In genomic region chr4:30714408-30715031, GRCh38 we compare ENCODE assay signal across 9 cellular contexts. TPM values are rescaled to one million over a fixed set of nuclear protein-coding genes. Genes with fewer than 3 reads are reported as not detected.
DNase-seq lines count a peak whose midpoint lies in the region; ATAC-seq and TF ChIP-seq lines count a peak whose summit lies in the region.
"Had no signal": no experiment of that assay in that cellular context is flagged by ENCODE, and none has a peak within 500 bp of the region (broad histone marks: within the 10 kb centered on the region; RNA-seq: fewer than 3 reads in every experiment).

No MANE protein-coding gene starts in this region.

- H3K9me3 Mint-ChIP-seq in osteocyte (ENCODE audit: unreplicated experiment) = peaks cover 9% of the 10 kb centered on the region
- H3K9me3 Mint-ChIP-seq in CD8-positive, alpha-beta memory T cell = peaks cover 8 to 30% (median 19%) of the 10 kb centered on the region in 5 donors

- peak in 4 of 6 experiments; percentile 44 to 74 (median 64) for TF ChIP-seq CTCF in Peyer's patch (IDR thresholded peaks at IDR 0.05)
- TF ChIP-seq CTCF in esophagus muscularis mucosa (IDR thresholded peaks at IDR 0.05) = peak; percentile 63 to 83 (median 64)
- TF ChIP-seq CTCF in osteocyte (IDR thresholded peaks at IDR 0.05) = peak; percentile 80

- peaks cover 5% of the 10 kb centered on the region for H3K36me3 Mint-ChIP-seq in osteocyte (ENCODE audit: unreplicated experiment)
- H3K36me3 Mint-ChIP-seq in CD8-positive, alpha-beta memory T cell = no peaks in the 10 kb centered on the region

- no peak overlapping the region for H3K4me3 Mint-ChIP-seq in osteocyte (ENCODE audit: unreplicated experiment)
- H3K4me3 Mint-ChIP-seq in CD8-positive, alpha-beta memory T cell = no peak overlapping the region
- H3K4me3 Mint-ChIP-seq: memory B cell had no signal

- DNase-seq in EH (ENCODE audit: low read depth) (peak; percentile 54), Peyer's patch (peak in 1 of 3 donors; percentile 66), esophagus muscularis mucosa (ENCODE audit: extremely low spot score) (no peak), osteocyte (ENCODE audit: extremely low spot score, unreplicated experiment) (no peak)
- no peak for DNase-seq in CD8-positive, alpha-beta memory T cell

- H3K4me1 ChIP-seq in Peyer's patch = peaks cover 0 to 30% (median 0%) of the 10 kb centered on the region in 4 donors
- peaks cover 11 to 24% (median 20%) of the 10 kb centered on the region in 4 donors for H3K4me1 ChIP-seq in esophagus muscularis mucosa
- no peaks in the 10 kb centered on the region for H3K4me1 ChIP-seq in CD8-positive, alpha-beta memory T cell (ENCODE audit: insufficient read depth, low read length)

- TF ChIP-seq POLR2A in Peyer's patch (IDR thresholded peaks at IDR 0.05) (no peak), esophagus muscularis mucosa (IDR thresholded peaks at IDR 0.05; ENCODE audit: low read depth) (no peak)

- WGBS in esophagus muscularis mucosa = 33% methylated on average over 6 of the region's 6 CpGs

- TF ChIP-seq EP300 in esophagus muscularis mucosa (IDR thresholded peaks at IDR 0.05) = no peak

- no peaks in the 10 kb centered on the region for H3K9me3 ChIP-seq in Peyer's patch
- H3K9me3 ChIP-seq in esophagus muscularis mucosa = peaks cover 0 to 9% (median 6%) of the 10 kb centered on the region in 4 donors
- no peaks in the 10 kb centered on the region for H3K9me3 ChIP-seq in CD8-positive, alpha-beta memory T cell (ENCODE audit: low read length)

- H3K4me1 Mint-ChIP-seq in osteocyte (ENCODE audit: unreplicated experiment) = peaks cover 15% of the 10 kb centered on the region
- peaks cover 18 to 21% (median 21%) of the 10 kb centered on the region in 3 donors for H3K4me1 Mint-ChIP-seq in CD8-positive, alpha-beta memory T cell

- intact Hi-C loops in esophagus muscularis mucosa (cut with DNase I) = loop anchor here (5.0 to 10.0 kb wide), 2 partner anchors 330 to 388 kb away; no protein-coding TSS in a partner anchor

- no peak overlapping the region for H3K27ac Mint-ChIP-seq in osteocyte (ENCODE audit: unreplicated experiment)
- H3K27ac Mint-ChIP-seq in CD8-positive, alpha-beta memory T cell = no peak overlapping the region
- H3K27ac Mint-ChIP-seq: memory B cell had no signal

- POLR2A ChIA-PET in CD8-positive, alpha-beta memory T cell (lab: Charles Lee) = no interaction called here

- no peaks in the 10 kb centered on the region for H3K27me3 Mint-ChIP-seq in osteocyte (ENCODE audit: unreplicated experiment)
- H3K27me3 Mint-ChIP-seq in CD8-positive, alpha-beta memory T cell = peaks cover 17 to 27% of the 10 kb centered on the region in 2 donors

- ATAC-seq in HG02798 (IDR thresholded peaks at IDR 0.05; ENCODE audit: poor library complexity, unreplicated experiment) (peak; percentile 66), GM19397 (IDR thresholded peaks at IDR 0.05; ENCODE audit: unreplicated experiment) (no peak), HG02970 (IDR thresholded peaks at IDR 0.05; ENCODE audit: low FRiP score, unreplicated experiment) (no peak)

- H3K27ac ChIP-seq in Peyer's patch (no peak overlapping the region), esophagus muscularis mucosa (replicated peaks in 1 of 4) (no peak overlapping the region)
- H3K27ac ChIP-seq in CD8-positive, alpha-beta memory T cell (ENCODE audit: low read depth, low read length) = no peak overlapping the region

- H3K36me3 ChIP-seq in Peyer's patch = no peaks in the 10 kb centered on the region
- no peaks in the 10 kb centered on the region for H3K36me3 ChIP-seq in esophagus muscularis mucosa
- no peaks in the 10 kb centered on the region for H3K36me3 ChIP-seq in CD8-positive, alpha-beta memory T cell (ENCODE audit: insufficient read depth, low read length)

- no peaks in the 10 kb centered on the region for H3K27me3 ChIP-seq in Peyer's patch
- H3K27me3 ChIP-seq in esophagus muscularis mucosa = peaks cover 0 to 3% (median 0%) of the 10 kb centered on the region in 4 donors
- peaks cover 6% of the 10 kb centered on the region for H3K27me3 ChIP-seq in CD8-positive, alpha-beta memory T cell (ENCODE audit: insufficient read depth, low read length, poor library complexity, severe bottlenecking)

- CTCF ChIA-PET in CD8-positive, alpha-beta memory T cell (lab: Charles Lee) = no interaction called here

- no peak overlapping the region for H3K4me3 ChIP-seq in Peyer's patch
- H3K4me3 ChIP-seq in esophagus muscularis mucosa = no peak overlapping the region
- H3K4me3 ChIP-seq in CD8-positive, alpha-beta memory T cell (ENCODE audit: low read length) = no peak overlapping the region

RNA-seq across cellular contexts. Expression of gene PCDH7, which starts 5.6 kb away (rescaled TPM):
- total RNA-seq in Peyer's patch (10 to 100 TPM in 1 of 4 donors, 1 to 10 TPM in 3; 4.9 to 42.1 (median 7.6) TPM), esophagus muscularis mucosa (100 to 1,000 TPM; 221 to 356 (median 299) TPM), osteocyte (139 and 147 TPM in 2 replicates)
- total RNA-seq in CD8-positive, alpha-beta memory T cell = not detected
- polyA plus RNA-seq in CD8-positive, alpha-beta memory T cell = not detected

Comparison
In these comparisons a context has a peak if more than half of its experiments do, and no peak if none do; other contexts are left out.
1. RNA of gene PCDH7, which starts 5.6 kb away (total RNA-seq): 221 to 356 TPM in esophagus muscularis mucosa, 139 to 147 TPM in osteocyte and 4.9 to 42.1 TPM in Peyer's patch; not detected in CD8-positive, alpha-beta memory T cell; every median in the first group is over 4 times any median in the second.
2. Peak in every context shown above with its lines, with median percentiles within 50 percentile points of each other: CTCF ChIP-seq.